In genomic region chr6:170247178-170247701, GRCh38 we compare ENCODE assay signal across 33 cellular contexts. TPM values are rescaled to one million over a fixed set of nuclear protein-coding genes. Genes with fewer than 3 reads are reported as not detected.
DNase-seq lines count a peak whose midpoint lies in the region; ATAC-seq and TF ChIP-seq lines count a peak whose summit lies in the region.
"Had no signal": no experiment of that assay in that cellular context is flagged by ENCODE, and none has a peak within 500 bp of the region (broad histone marks: within the 10 kb centered on the region; RNA-seq: fewer than 3 reads in every experiment).

No MANE protein-coding gene starts in this region.

- H3K27ac ChIP-seq in testis = no peak overlapping the region
- H3K27ac ChIP-seq: colonic mucosa, epithelial cell of prostate had no signal

- no peaks in the 10 kb centered on the region for H3K36me3 Mint-ChIP-seq in nephron (ENCODE audit: low read depth)
- no peaks in the 10 kb centered on the region for H3K36me3 Mint-ChIP-seq in activated CD8-positive, alpha-beta T cell treated with anti-CD3 and anti-CD28 coated beads, Interleukin-2, amount 10 ng/mL, durations not matched to agents 7 days and 5 days (ENCODE audit: low read depth)
- no peaks in the 10 kb centered on the region for H3K36me3 Mint-ChIP-seq in activated naive CD8-positive, alpha-beta T cell treated with anti-CD3 and anti-CD28 coated beads for 36 hours
- H3K36me3 Mint-ChIP-seq: activated naive CD4-positive, alpha-beta T cell treated with anti-CD3 and anti-CD28 coated beads, Interleukin-2, amount 50 U/mL, for 72 hours; CD4-positive, CD25-positive, alpha-beta regulatory T cell had no signal

- H3K27ac Mint-ChIP-seq in nephron = no peak overlapping the region
- H3K27ac Mint-ChIP-seq in activated CD8-positive, alpha-beta T cell treated with anti-CD3 and anti-CD28 coated beads, Interleukin-2, amount 10 ng/mL, durations not matched to agents 7 days and 5 days = no peak overlapping the region
- H3K27ac Mint-ChIP-seq in activated naive CD8-positive, alpha-beta T cell treated with anti-CD3 and anti-CD28 coated beads for 36 hours = no peak overlapping the region
- H3K27ac Mint-ChIP-seq: activated naive CD4-positive, alpha-beta T cell treated with anti-CD3 and anti-CD28 coated beads, Interleukin-2, amount 50 U/mL, for 72 hours; activated T-helper 2 cell treated with anti-CD3 and anti-CD28 coated beads, Interferon-gamma antibody, Interleukin-2, Interleukin-4, amounts not matched to agents 10 μg/mL and 5 μg/mL and 100 μg/mL, durations not matched to agents 14 hours and 24 hours and 36 hours; CD4-positive, CD25-positive, alpha-beta regulatory T cell had no signal

- DNase-seq in left cardiac atrium (peak; percentile 20), cardiac septum (ENCODE audit: low spot score) (no peak), testis (peak; percentile 48), amniotic stem cell (lab: John Stamatoyannopoulos, UW) (no peak)
- DNase-seq in activated CD8-positive, alpha-beta T cell treated with anti-CD3 and anti-CD28 coated beads, Interleukin-2, amount 10 ng/mL, durations not matched to agents 7 days and 5 days = no peak
- DNase-seq in activated naive CD8-positive, alpha-beta T cell treated with anti-CD3 and anti-CD28 coated beads for 36 hours = no peak
- DNase-seq: activated CD4-positive, alpha-beta T cell treated with anti-CD3 and anti-CD28 coated beads for 4 hours; AML-193; anterior cingulate cortex; Calu3; CD4-positive, CD25-positive, alpha-beta regulatory T cell; colonic mucosa; DMS79 treated with DMSO at 0.1 percent for 48 hours; effector CD4-positive, alpha-beta T cell; GF-D8; islet precursor cell; Karpas-422; mucosa of descending colon; NCI-H1417 treated with DMSO at 0.1 percent for 48 hours; NCI-H2081; NCI-H2227 treated with DMSO at 0.1 percent for 48 hours; NCI-H526 treated with DMSO at 0.1 percent for 48 hours; SIG-M5; stimulated activated CD4-positive, alpha-beta T cell treated with anti-CD3 and anti-CD28 coated beads, Interleukin-4, amount 100 ng/mL, for 4 hours; substantia nigra had no signal

- TF ChIP-seq CTCF in nephron (IDR thresholded peaks at IDR 0.05; ENCODE audit: unreplicated experiment in 3 of 3) = no peak
- no peak for TF ChIP-seq CTCF in testis (IDR thresholded peaks at IDR 0.05)

- H3K4me1 ChIP-seq in testis = peaks cover 4% of the 10 kb centered on the region
- H3K4me1 ChIP-seq: colonic mucosa had no signal

- no peaks in the 10 kb centered on the region for H3K36me3 ChIP-seq in testis (ENCODE audit: low read depth, missing control alignments)
- H3K36me3 ChIP-seq: colonic mucosa had no signal

- peaks cover 64% of the 10 kb centered on the region for H3K4me1 Mint-ChIP-seq in nephron
- no peaks in the 10 kb centered on the region for H3K4me1 Mint-ChIP-seq in activated CD8-positive, alpha-beta T cell treated with anti-CD3 and anti-CD28 coated beads, Interleukin-2, amount 10 ng/mL, durations not matched to agents 7 days and 5 days (ENCODE audit: low read depth)
- H3K4me1 Mint-ChIP-seq in activated naive CD8-positive, alpha-beta T cell treated with anti-CD3 and anti-CD28 coated beads for 36 hours = no peaks in the 10 kb centered on the region
- H3K4me1 Mint-ChIP-seq: CD4-positive, CD25-positive, alpha-beta regulatory T cell had no signal

- TF ChIP-seq POLR2A in testis (IDR thresholded peaks at IDR 0.05) = no peak

- POLR2A ChIA-PET in activated CD8-positive, alpha-beta T cell treated with anti-CD3 and anti-CD28 coated beads, Interleukin-2, amount 10 ng/mL, durations not matched to agents 7 days and 5 days (lab: Charles Lee) = no interaction called here

- intact Hi-C loops in left cardiac atrium (cut with DNase I) = no loop called here
- intact Hi-C loops in cardiac septum (cut with DNase I) = no loop called here
- intact Hi-C loops in testis (cut with DNase I; ENCODE audit: low total_unique reads) = no loop called here

- CTCF ChIA-PET in activated CD8-positive, alpha-beta T cell treated with anti-CD3 and anti-CD28 coated beads, Interleukin-2, amount 10 ng/mL, durations not matched to agents 7 days and 5 days (lab: Charles Lee) = no interaction called here

- no peaks in the 10 kb centered on the region for H3K9me3 ChIP-seq in testis
- H3K9me3 ChIP-seq: colonic mucosa, mucosa of descending colon had no signal

- peak overlapping the region in 2 of 3 experiments; percentile 31 to 40 for H3K4me3 Mint-ChIP-seq in nephron
- no peak overlapping the region for H3K4me3 Mint-ChIP-seq in activated CD8-positive, alpha-beta T cell treated with anti-CD3 and anti-CD28 coated beads, Interleukin-2, amount 10 ng/mL, durations not matched to agents 7 days and 5 days
- H3K4me3 Mint-ChIP-seq in activated naive CD8-positive, alpha-beta T cell treated with anti-CD3 and anti-CD28 coated beads for 36 hours = no peak overlapping the region

- peak in 1 of 2 donors; percentile 14 for ATAC-seq in left cardiac atrium
- peak; percentile 72 for ATAC-seq in esophagus mucosa
- no peak for ATAC-seq in activated CD8-positive, alpha-beta T cell treated with anti-CD3 and anti-CD28 coated beads, Interleukin-2, amount 10 ng/mL, durations not matched to agents 7 days and 5 days
- ATAC-seq: activated naive CD4-positive, alpha-beta T cell treated with anti-CD3 and anti-CD28 coated beads, Interleukin-2, amount 50 U/mL, for 72 hours; HCT116; mucosa of descending colon had no signal

- H3K27me3 Mint-ChIP-seq in nephron (ENCODE audit: low read depth) = peaks cover 37% of the 10 kb centered on the region
- peaks cover 5% of the 10 kb centered on the region for H3K27me3 Mint-ChIP-seq in activated CD8-positive, alpha-beta T cell treated with anti-CD3 and anti-CD28 coated beads, Interleukin-2, amount 10 ng/mL, durations not matched to agents 7 days and 5 days (ENCODE audit: low read depth)
- no peaks in the 10 kb centered on the region for H3K27me3 Mint-ChIP-seq in activated naive CD8-positive, alpha-beta T cell treated with anti-CD3 and anti-CD28 coated beads for 36 hours

- H3K9me3 Mint-ChIP-seq in nephron = no peaks in the 10 kb centered on the region
- no peaks in the 10 kb centered on the region for H3K9me3 Mint-ChIP-seq in activated CD8-positive, alpha-beta T cell treated with anti-CD3 and anti-CD28 coated beads, Interleukin-2, amount 10 ng/mL, durations not matched to agents 7 days and 5 days (ENCODE audit: insufficient read depth)
- H3K9me3 Mint-ChIP-seq in activated naive CD8-positive, alpha-beta T cell treated with anti-CD3 and anti-CD28 coated beads for 36 hours = no peaks in the 10 kb centered on the region
- H3K9me3 Mint-ChIP-seq: activated naive CD4-positive, alpha-beta T cell treated with anti-CD3 and anti-CD28 coated beads, Interleukin-2, amount 50 U/mL, for 72 hours; activated T-helper 2 cell treated with anti-CD3 and anti-CD28 coated beads, Interferon-gamma antibody, Interleukin-2, Interleukin-4, amounts not matched to agents 10 μg/mL and 5 μg/mL and 100 μg/mL, durations not matched to agents 14 hours and 24 hours and 36 hours had no signal

- no peaks in the 10 kb centered on the region for H3K27me3 ChIP-seq in testis
- H3K27me3 ChIP-seq: colonic mucosa had no signal

- H3K4me3 ChIP-seq in testis = no peak overlapping the region
- H3K4me3 ChIP-seq: colonic mucosa, lung, mucosa of descending colon had no signal

- WGBS in testis, 2 donors = 55 to 63% methylated on average over 7 to 22 of the region's 22 CpGs

RNA-seq across cellular contexts. Expression of gene DLL1, which starts 43.6 kb away (rescaled TPM):
- total RNA-seq in left cardiac atrium (10 to 100 TPM; 19.0 to 26.8 TPM), cardiac septum (6.4 TPM), esophagus mucosa (10.4 TPM), testis (1 to 10 TPM; 4.6 to 5.5 TPM)
- 2.8 TPM for polyA plus RNA-seq in testis (ENCODE audit: insufficient read depth, low read depth, low replicate concordance)
- 10 to 100 TPM; 10.7 to 12.3 TPM for total RNA-seq in activated CD8-positive, alpha-beta T cell treated with anti-CD3 and anti-CD28 coated beads, Interleukin-2, amount 10 ng/mL, durations not matched to agents 7 days and 5 days
- total RNA-seq in activated naive CD8-positive, alpha-beta T cell treated with anti-CD3 and anti-CD28 coated beads for 36 hours = 1 to 10 TPM; 4.0 to 4.3 TPM
- total RNA-seq: activated T-helper 2 cell treated with anti-CD3 and anti-CD28 coated beads, Interferon-gamma antibody, Interleukin-2, Interleukin-4, amounts not matched to agents 10 μg/mL and 5 μg/mL and 100 μg/mL, durations not matched to agents 14 hours and 24 hours and 36 hours; T-helper 2 cell treated with Interferon-gamma antibody and Interleukin-4, amounts not matched to agents 100 ng/mL and 5 ng/mL, for 36 hours had no signal

RNA-seq across cellular contexts. Expression of gene FAM120B, which starts 59.3 kb away (rescaled TPM):
- total RNA-seq in left cardiac atrium = 10 to 100 TPM; 20.8 to 23.2 TPM
- 27.4 TPM for total RNA-seq in cardiac septum
- 12.4 TPM for total RNA-seq in esophagus mucosa
- total RNA-seq in testis = 10 to 100 TPM; 40.6 to 62.2 TPM
- polyA plus RNA-seq in testis (ENCODE audit: insufficient read depth, low read depth, low replicate concordance) = 33.8 TPM
- total RNA-seq in activated CD8-positive, alpha-beta T cell treated with anti-CD3 and anti-CD28 coated beads, Interleukin-2, amount 10 ng/mL, durations not matched to agents 7 days and 5 days = 10 to 100 TPM; 25.5 to 26.0 TPM
- total RNA-seq in activated naive CD8-positive, alpha-beta T cell treated with anti-CD3 and anti-CD28 coated beads for 36 hours = 10 to 100 TPM; 19.4 to 19.7 TPM

Comparison
In these comparisons a context has a peak if more than half of its experiments do, and no peak if none do; other contexts are left out.
1. DNase-seq: peak in left cardiac atrium (single experiment) and testis (single experiment); none in cardiac septum (single experiment), amniotic stem cell (single experiment), activated CD8-positive, alpha-beta T cell treated with anti-CD3 and anti-CD28 coated beads, Interleukin-2, amount 10 ng/mL, durations not matched to agents 7 days and 5 days (single experiment) and activated naive CD8-positive, alpha-beta T cell treated with anti-CD3 and anti-CD28 coated beads for 36 hours (single experiment).
2. H3K4me3 Mint-ChIP-seq: peak in nephron (2 of 3); none in activated CD8-positive, alpha-beta T cell treated with anti-CD3 and anti-CD28 coated beads, Interleukin-2, amount 10 ng/mL, durations not matched to agents 7 days and 5 days (single experiment) and activated naive CD8-positive, alpha-beta T cell treated with anti-CD3 and anti-CD28 coated beads for 36 hours (single experiment).